In genomic region chr5:174409971-174410370, GRCh38 we compare ENCODE assay signal across 23 cellular contexts.
"Had no signal": no experiment of that assay in that cellular context is flagged by ENCODE, and none has a peak within 500 bp of the region (broad histone marks: within the 10 kb centered on the region; RNA-seq: fewer than 3 reads in every experiment).

No MANE protein-coding gene starts in this region.

- H3K4me3 Mint-ChIP-seq: immature natural killer cell; memory B cell; mesothelial cell of epicardium; naive B cell; natural killer cell treated with Interleukin-12 subunit alpha and Interleukin-12 subunit beta and Interleukin-15 and Interleukin-18, amount 100 ng/mL, for 72 hours; neural progenitor cell; stimulated activated memory B cell treated with anti-CD40 and anti-IgM and Interleukin-4, amounts not matched to agents 10 μg/mL and 1 μg/mL and 100 μg/mL, for 72 hours had no signal

- H3K36me3 ChIP-seq: neural progenitor cell, prostate gland, right atrium auricular region, sigmoid colon, spleen, tibial artery, upper lobe of left lung had no signal

- DNase-seq: dermis blood vessel endothelial cell; effector memory CD4-positive, alpha-beta T cell; hypothalamus; immature natural killer cell; mucosa of descending colon; naive B cell; sigmoid colon; spleen; stimulated activated CD4-positive, alpha-beta T cell treated with anti-CD3 and anti-CD28 coated beads, Interleukin-4, amount 100 ng/mL, for 4 hours; stimulated activated naive CD8-positive, alpha-beta T cell treated with anti-CD3 and anti-CD28 coated beads, Interleukin-15, Interleukin-2, amounts not matched to agents 100 U/mL and 50 U/mL, for 24 hours; substantia nigra; testis; tibial artery; upper lobe of left lung had no signal

- H3K36me3 Mint-ChIP-seq: immature natural killer cell; memory B cell; mesothelial cell of epicardium; naive B cell; natural killer cell treated with Interleukin-12 subunit alpha and Interleukin-12 subunit beta and Interleukin-15 and Interleukin-18, amount 100 ng/mL, for 72 hours; neural progenitor cell; stimulated activated memory B cell treated with anti-CD40 and anti-IgM and Interleukin-4, amounts not matched to agents 10 μg/mL and 1 μg/mL and 100 μg/mL, for 72 hours had no signal

- H3K4me1 ChIP-seq: prostate gland, right atrium auricular region, sigmoid colon, spleen, testis, upper lobe of left lung had no signal

- H2AFZ ChIP-seq: neural progenitor cell had no signal

- H3K27ac ChIP-seq: coronary artery, neural progenitor cell, prostate gland, right atrium auricular region, sigmoid colon, spleen, testis, tibial artery, upper lobe of left lung had no signal

- H3K4me2 ChIP-seq: neural progenitor cell had no signal

- H3K9me3 Mint-ChIP-seq: natural killer cell treated with Interleukin-12 subunit alpha and Interleukin-12 subunit beta and Interleukin-15 and Interleukin-18, amount 100 ng/mL, for 72 hours had no signal

- H3K9me3 ChIP-seq: mucosa of descending colon, prostate gland, right atrium auricular region, sigmoid colon, testis, tibial artery, upper lobe of left lung had no signal

- H3K4me3 ChIP-seq: coronary artery, lung, mucosa of descending colon, neural progenitor cell, prostate gland, right atrium auricular region, sigmoid colon, spleen, testis, tibial artery, upper lobe of left lung had no signal

- H3K27me3 ChIP-seq: neural progenitor cell, right atrium auricular region, testis, tibial artery, upper lobe of left lung had no signal

- H3K27ac Mint-ChIP-seq: immature natural killer cell; memory B cell; naive B cell; natural killer cell treated with Interleukin-12 subunit alpha and Interleukin-12 subunit beta and Interleukin-15 and Interleukin-18, amount 100 ng/mL, for 72 hours; neural progenitor cell; stimulated activated memory B cell treated with anti-CD40 and anti-IgM and Interleukin-4, amounts not matched to agents 10 μg/mL and 1 μg/mL and 100 μg/mL, for 72 hours had no signal

- H3K9ac ChIP-seq: neural progenitor cell had no signal

- ATAC-seq: mucosa of descending colon; natural killer cell treated with Interleukin-12 subunit alpha and Interleukin-12 subunit beta and Interleukin-15 and Interleukin-18, amount 100 ng/mL, for 72 hours; stimulated activated memory B cell treated with anti-CD40 and anti-IgM and Interleukin-4, amounts not matched to agents 10 μg/mL and 1 μg/mL and 100 μg/mL, for 72 hours; stimulated activated naive CD8-positive, alpha-beta T cell treated with anti-CD3 and anti-CD28 coated beads, Interleukin-15, Interleukin-2, amounts not matched to agents 100 U/mL and 50 U/mL, for 24 hours had no signal

- H3K4me1 Mint-ChIP-seq: immature natural killer cell; memory B cell; naive B cell; stimulated activated memory B cell treated with anti-CD40 and anti-IgM and Interleukin-4, amounts not matched to agents 10 μg/mL and 1 μg/mL and 100 μg/mL, for 72 hours had no signal
